ENCODE assay signal across 1 cellular context in the genomic region with DNA sequence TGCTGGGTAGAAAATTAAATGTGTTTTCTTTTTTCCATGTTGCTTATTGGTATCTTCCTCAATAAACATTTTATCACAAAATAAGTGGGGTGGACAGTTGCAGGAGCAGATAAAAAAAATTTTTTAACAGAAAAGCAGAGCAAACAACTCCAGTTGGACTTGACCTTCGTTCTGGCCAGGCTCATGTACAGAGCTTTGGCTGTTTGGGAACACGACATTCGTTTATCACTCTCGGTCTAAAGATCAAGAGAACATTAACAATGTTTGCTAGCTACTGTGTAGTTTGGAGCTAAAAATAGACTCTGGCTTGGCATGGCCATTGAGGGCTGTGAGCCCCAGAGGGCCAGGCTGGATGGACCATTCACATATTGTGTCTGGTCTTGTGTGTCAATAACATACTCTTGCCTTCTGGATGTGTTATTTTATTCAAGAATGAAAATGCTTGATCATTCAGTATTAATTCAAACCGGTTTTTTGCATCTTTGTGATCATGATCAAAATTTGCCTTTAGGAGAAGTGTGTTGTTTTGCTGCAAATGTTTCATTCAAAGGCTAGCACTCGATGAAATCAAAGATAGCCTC.
TF ChIP-seq lines count a peak whose summit lies in the region.

No MANE protein-coding gene starts in this region.

TF ChIP-seq in HepG2, 621 proteins besides CTCF, POLR2A, EP300 and RAD21 (continued from another document and continues in another):
- TF ChIP-seq ZC3H13 (CRISPR knock-in tag; IDR thresholded peaks at IDR 0.05) (no peak), NFATC3 (CRISPR knock-in tag; IDR thresholded peaks at IDR 0.05) (no peak), ZNF549 (CRISPR knock-in tag; IDR thresholded peaks at IDR 0.05) (no peak), ZNF431 (CRISPR knock-in tag; IDR thresholded peaks at IDR 0.05; ENCODE audit: borderline replicate concordance, low read depth) (no peak; the same call in 1 of the 2 replicates), AHR (CRISPR knock-in tag; IDR thresholded peaks at IDR 0.05) (no peak), ZNF563 (CRISPR knock-in tag; IDR thresholded peaks at IDR 0.05) (no peak), TCF12 (IDR thresholded peaks at IDR 0.05) (no peak), TCF12 (CRISPR knock-in tag; IDR thresholded peaks at IDR 0.05) (0 out of 2 replicates have a peak, but pooled peaks have one; percentile 61), ZNF550 (CRISPR knock-in tag; IDR thresholded peaks at IDR 0.05; ENCODE audit: borderline replicate concordance) (no peak), ZFP62 (CRISPR knock-in tag; IDR thresholded peaks at IDR 0.05) (no peak), NFRKB (IDR thresholded peaks at IDR 0.05) (no peak), PLRG1 (conservative IDR thresholded peaks at IDR 0.05) (no peak), NFYB (CRISPR knock-in tag; IDR thresholded peaks at IDR 0.05) (peak; percentile 20; the same call in 1 of the 2 replicates), TBX2 (CRISPR knock-in tag; IDR thresholded peaks at IDR 0.05; ENCODE audit: borderline replicate concordance) (peak; percentile 94; the same call in 1 of the 2 replicates), PCBP1 (IDR thresholded peaks at IDR 0.05; ENCODE audit: borderline replicate concordance, low read depth, low read length) (no peak), SKI (IDR thresholded peaks at IDR 0.05; ENCODE audit: partially characterized antibody) (peak; percentile 99), ZNF547 (CRISPR knock-in tag; IDR thresholded peaks at IDR 0.05) (no peak), RFX1 (IDR thresholded peaks at IDR 0.05) (no peak), ZFP36L1 (CRISPR knock-in tag; IDR thresholded peaks at IDR 0.05) (peak; percentile 81; the same call in 1 of the 2 replicates), PHB2 (IDR thresholded peaks at IDR 0.05; ENCODE audit: partially characterized antibody) (no peak), ZSCAN31 (CRISPR knock-in tag; IDR thresholded peaks at IDR 0.05; ENCODE audit: low read depth) (no peak), CEBPB (IDR thresholded peaks at IDR 0.05; ENCODE audit: borderline replicate concordance, low read depth, low read length) (no peak), SRSF1 (optimal IDR thresholded peaks at IDR 0.05; ENCODE audit: low read depth, low read length) (no peak), ZNF33B (CRISPR knock-in tag; IDR thresholded peaks at IDR 0.05) (no peak), ZNF296 (CRISPR knock-in tag; conservative IDR thresholded peaks at IDR 0.05) (no peak), ZNF34 (CRISPR knock-in tag; IDR thresholded peaks at IDR 0.05; ENCODE audit: borderline replicate concordance) (no peak), SRF (IDR thresholded peaks at IDR 0.05; ENCODE audit: low read depth, low read length) (no peak), ZBTB7B (CRISPR knock-in tag; IDR thresholded peaks at IDR 0.05) (peak; percentile 89), ZNF224 (CRISPR knock-in tag; IDR thresholded peaks at IDR 0.05) (no peak), ZNF253 (CRISPR knock-in tag; IDR thresholded peaks at IDR 0.05; ENCODE audit: borderline replicate concordance) (no peak), ZNF768 (CRISPR knock-in tag; IDR thresholded peaks at IDR 0.05) (no peak), ZNF737 (CRISPR knock-in tag; IDR thresholded peaks at IDR 0.05; ENCODE audit: borderline replicate concordance) (no peak), ZNF709 (CRISPR knock-in tag; IDR thresholded peaks at IDR 0.05) (no peak), ZNF891 (CRISPR knock-in tag; IDR thresholded peaks at IDR 0.05) (no peak), ARNTL (CRISPR knock-in tag; IDR thresholded peaks at IDR 0.05) (peak; percentile 84), YY1 (IDR thresholded peaks at IDR 0.05; ENCODE audit: insufficient read depth, insufficient replicate concordance, low read depth, low read length) (no peak), ZFP37 (CRISPR knock-in tag; IDR thresholded peaks at IDR 0.05; ENCODE audit: borderline replicate concordance) (no peak; the same call in 1 of the 2 replicates), ZNF101 (CRISPR knock-in tag; IDR thresholded peaks at IDR 0.05; ENCODE audit: borderline replicate concordance, low read depth) (no peak), ZSCAN20 (CRISPR knock-in tag; IDR thresholded peaks at IDR 0.05; ENCODE audit: borderline replicate concordance) (no peak), ZNF274 (CRISPR knock-in tag; IDR thresholded peaks at IDR 0.05) (no peak), IKZF4 (CRISPR knock-in tag; IDR thresholded peaks at IDR 0.05; ENCODE audit: borderline replicate concordance, low read depth, not compliant biosample characterization) (no peak)
- TF ChIP-seq, protein P1, sequence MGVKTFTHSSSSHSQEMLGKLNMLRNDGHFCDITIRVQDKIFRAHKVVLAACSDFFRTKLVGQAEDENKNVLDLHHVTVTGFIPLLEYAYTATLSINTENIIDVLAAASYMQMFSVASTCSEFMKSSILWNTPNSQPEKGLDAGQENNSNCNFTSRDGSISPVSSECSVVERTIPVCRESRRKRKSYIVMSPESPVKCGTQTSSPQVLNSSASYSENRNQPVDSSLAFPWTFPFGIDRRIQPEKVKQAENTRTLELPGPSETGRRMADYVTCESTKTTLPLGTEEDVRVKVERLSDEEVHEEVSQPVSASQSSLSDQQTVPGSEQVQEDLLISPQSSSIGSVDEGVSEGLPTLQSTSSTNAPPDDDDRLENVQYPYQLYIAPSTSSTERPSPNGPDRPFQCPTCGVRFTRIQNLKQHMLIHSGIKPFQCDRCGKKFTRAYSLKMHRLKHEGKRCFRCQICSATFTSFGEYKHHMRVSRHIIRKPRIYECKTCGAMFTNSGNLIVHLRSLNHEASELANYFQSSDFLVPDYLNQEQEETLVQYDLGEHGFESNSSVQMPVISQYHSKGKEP (CRISPR knock-in tag; IDR thresholded peaks at IDR 0.05) = no peak
- TF ChIP-seq, protein P2, sequence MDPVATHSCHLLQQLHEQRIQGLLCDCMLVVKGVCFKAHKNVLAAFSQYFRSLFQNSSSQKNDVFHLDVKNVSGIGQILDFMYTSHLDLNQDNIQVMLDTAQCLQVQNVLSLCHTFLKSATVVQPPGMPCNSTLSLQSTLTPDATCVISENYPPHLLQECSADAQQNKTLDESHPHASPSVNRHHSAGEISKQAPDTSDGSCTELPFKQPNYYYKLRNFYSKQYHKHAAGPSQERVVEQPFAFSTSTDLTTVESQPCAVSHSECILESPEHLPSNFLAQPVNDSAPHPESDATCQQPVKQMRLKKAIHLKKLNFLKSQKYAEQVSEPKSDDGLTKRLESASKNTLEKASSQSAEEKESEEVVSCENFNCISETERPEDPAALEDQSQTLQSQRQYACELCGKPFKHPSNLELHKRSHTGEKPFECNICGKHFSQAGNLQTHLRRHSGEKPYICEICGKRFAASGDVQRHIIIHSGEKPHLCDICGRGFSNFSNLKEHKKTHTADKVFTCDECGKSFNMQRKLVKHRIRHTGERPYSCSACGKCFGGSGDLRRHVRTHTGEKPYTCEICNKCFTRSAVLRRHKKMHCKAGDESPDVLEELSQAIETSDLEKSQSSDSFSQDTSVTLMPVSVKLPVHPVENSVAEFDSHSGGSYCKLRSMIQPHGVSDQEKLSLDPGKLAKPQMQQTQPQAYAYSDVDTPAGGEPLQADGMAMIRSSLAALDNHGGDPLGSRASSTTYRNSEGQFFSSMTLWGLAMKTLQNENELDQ (CRISPR knock-in tag; IDR thresholded peaks at IDR 0.05; ENCODE audit: borderline replicate concordance) = no peak
- TF ChIP-seq, protein P3, sequence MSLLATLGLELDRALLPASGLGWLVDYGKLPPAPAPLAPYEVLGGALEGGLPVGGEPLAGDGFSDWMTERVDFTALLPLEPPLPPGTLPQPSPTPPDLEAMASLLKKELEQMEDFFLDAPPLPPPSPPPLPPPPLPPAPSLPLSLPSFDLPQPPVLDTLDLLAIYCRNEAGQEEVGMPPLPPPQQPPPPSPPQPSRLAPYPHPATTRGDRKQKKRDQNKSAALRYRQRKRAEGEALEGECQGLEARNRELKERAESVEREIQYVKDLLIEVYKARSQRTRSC (CRISPR knock-in tag; IDR thresholded peaks at IDR 0.05; ENCODE audit: low read depth) = no peak; the same call in 1 of the 2 replicates
- TF ChIP-seq, protein P4, sequence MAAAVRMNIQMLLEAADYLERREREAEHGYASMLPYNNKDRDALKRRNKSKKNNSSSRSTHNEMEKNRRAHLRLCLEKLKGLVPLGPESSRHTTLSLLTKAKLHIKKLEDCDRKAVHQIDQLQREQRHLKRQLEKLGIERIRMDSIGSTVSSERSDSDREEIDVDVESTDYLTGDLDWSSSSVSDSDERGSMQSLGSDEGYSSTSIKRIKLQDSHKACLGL (CRISPR knock-in tag; IDR thresholded peaks at IDR 0.05) = no peak
- TF ChIP-seq, protein P5, sequence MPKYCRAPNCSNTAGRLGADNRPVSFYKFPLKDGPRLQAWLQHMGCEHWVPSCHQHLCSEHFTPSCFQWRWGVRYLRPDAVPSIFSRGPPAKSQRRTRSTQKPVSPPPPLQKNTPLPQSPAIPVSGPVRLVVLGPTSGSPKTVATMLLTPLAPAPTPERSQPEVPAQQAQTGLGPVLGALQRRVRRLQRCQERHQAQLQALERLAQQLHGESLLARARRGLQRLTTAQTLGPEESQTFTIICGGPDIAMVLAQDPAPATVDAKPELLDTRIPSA (CRISPR knock-in tag; IDR thresholded peaks at IDR 0.05; ENCODE audit: borderline replicate concordance) = peak; percentile 44; the same call in 1 of the 2 replicates
- TF ChIP-seq, protein P6, sequence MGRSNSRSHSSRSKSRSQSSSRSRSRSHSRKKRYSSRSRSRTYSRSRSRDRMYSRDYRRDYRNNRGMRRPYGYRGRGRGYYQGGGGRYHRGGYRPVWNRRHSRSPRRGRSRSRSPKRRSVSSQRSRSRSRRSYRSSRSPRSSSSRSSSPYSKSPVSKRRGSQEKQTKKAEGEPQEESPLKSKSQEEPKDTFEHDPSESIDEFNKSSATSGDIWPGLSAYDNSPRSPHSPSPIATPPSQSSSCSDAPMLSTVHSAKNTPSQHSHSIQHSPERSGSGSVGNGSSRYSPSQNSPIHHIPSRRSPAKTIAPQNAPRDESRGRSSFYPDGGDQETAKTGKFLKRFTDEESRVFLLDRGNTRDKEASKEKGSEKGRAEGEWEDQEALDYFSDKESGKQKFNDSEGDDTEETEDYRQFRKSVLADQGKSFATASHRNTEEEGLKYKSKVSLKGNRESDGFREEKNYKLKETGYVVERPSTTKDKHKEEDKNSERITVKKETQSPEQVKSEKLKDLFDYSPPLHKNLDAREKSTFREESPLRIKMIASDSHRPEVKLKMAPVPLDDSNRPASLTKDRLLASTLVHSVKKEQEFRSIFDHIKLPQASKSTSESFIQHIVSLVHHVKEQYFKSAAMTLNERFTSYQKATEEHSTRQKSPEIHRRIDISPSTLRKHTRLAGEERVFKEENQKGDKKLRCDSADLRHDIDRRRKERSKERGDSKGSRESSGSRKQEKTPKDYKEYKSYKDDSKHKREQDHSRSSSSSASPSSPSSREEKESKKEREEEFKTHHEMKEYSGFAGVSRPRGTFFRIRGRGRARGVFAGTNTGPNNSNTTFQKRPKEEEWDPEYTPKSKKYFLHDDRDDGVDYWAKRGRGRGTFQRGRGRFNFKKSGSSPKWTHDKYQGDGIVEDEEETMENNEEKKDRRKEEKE (IDR thresholded peaks at IDR 0.05) = no peak
- TF ChIP-seq, protein P7, sequence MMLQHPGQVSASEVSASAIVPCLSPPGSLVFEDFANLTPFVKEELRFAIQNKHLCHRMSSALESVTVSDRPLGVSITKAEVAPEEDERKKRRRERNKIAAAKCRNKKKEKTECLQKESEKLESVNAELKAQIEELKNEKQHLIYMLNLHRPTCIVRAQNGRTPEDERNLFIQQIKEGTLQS (CRISPR knock-in tag; IDR thresholded peaks at IDR 0.05) = peak; percentile 52; the same call in 1 of the 2 replicates
- TF ChIP-seq, protein P8, sequence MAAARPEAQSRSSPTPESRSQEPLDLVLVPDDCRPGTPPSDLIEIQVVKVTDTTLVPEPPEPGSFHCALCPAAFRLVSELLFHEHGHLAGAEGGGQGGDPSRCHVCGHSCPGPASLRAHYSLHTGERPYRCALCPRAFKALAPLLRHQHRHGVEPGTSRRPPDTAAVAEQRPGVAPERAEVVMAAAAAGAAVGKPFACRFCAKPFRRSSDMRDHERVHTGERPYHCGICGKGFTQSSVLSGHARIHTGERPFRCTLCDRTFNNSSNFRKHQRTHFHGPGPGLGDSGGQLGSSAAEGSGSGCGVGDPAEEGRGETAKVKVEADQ (CRISPR knock-in tag; IDR thresholded peaks at IDR 0.05; ENCODE audit: borderline replicate concordance) = no peak
- TF ChIP-seq, protein P9, sequence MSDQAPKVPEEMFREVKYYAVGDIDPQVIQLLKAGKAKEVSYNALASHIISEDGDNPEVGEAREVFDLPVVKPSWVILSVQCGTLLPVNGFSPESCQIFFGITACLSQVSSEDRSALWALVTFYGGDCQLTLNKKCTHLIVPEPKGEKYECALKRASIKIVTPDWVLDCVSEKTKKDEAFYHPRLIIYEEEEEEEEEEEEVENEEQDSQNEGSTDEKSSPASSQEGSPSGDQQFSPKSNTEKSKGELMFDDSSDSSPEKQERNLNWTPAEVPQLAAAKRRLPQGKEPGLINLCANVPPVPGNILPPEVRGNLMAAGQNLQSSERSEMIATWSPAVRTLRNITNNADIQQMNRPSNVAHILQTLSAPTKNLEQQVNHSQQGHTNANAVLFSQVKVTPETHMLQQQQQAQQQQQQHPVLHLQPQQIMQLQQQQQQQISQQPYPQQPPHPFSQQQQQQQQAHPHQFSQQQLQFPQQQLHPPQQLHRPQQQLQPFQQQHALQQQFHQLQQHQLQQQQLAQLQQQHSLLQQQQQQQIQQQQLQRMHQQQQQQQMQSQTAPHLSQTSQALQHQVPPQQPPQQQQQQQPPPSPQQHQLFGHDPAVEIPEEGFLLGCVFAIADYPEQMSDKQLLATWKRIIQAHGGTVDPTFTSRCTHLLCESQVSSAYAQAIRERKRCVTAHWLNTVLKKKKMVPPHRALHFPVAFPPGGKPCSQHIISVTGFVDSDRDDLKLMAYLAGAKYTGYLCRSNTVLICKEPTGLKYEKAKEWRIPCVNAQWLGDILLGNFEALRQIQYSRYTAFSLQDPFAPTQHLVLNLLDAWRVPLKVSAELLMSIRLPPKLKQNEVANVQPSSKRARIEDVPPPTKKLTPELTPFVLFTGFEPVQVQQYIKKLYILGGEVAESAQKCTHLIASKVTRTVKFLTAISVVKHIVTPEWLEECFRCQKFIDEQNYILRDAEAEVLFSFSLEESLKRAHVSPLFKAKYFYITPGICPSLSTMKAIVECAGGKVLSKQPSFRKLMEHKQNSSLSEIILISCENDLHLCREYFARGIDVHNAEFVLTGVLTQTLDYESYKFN (CRISPR knock-in tag; conservative IDR thresholded peaks at IDR 0.05) = peak; percentile 99
- TF ChIP-seq, protein P10, sequence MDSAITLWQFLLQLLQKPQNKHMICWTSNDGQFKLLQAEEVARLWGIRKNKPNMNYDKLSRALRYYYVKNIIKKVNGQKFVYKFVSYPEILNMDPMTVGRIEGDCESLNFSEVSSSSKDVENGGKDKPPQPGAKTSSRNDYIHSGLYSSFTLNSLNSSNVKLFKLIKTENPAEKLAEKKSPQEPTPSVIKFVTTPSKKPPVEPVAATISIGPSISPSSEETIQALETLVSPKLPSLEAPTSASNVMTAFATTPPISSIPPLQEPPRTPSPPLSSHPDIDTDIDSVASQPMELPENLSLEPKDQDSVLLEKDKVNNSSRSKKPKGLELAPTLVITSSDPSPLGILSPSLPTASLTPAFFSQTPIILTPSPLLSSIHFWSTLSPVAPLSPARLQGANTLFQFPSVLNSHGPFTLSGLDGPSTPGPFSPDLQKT (CRISPR knock-in tag; IDR thresholded peaks at IDR 0.05; ENCODE audit: borderline replicate concordance) = no peak
- TF ChIP-seq, protein P11, sequence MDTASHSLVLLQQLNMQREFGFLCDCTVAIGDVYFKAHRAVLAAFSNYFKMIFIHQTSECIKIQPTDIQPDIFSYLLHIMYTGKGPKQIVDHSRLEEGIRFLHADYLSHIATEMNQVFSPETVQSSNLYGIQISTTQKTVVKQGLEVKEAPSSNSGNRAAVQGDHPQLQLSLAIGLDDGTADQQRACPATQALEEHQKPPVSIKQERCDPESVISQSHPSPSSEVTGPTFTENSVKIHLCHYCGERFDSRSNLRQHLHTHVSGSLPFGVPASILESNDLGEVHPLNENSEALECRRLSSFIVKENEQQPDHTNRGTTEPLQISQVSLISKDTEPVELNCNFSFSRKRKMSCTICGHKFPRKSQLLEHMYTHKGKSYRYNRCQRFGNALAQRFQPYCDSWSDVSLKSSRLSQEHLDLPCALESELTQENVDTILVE (CRISPR knock-in tag; IDR thresholded peaks at IDR 0.05) = peak; percentile 91
